1 cellular context compared by ENCODE assay signal in genomic region chr2:85400951-85401805, GRCh38.
TF ChIP-seq lines count a peak whose summit lies in the region.

No MANE protein-coding gene starts in this region.

TF ChIP-seq in GM12878, 131 proteins besides CTCF, POLR2A, EP300 and RAD21:
- TF ChIP-seq NBN (IDR thresholded peaks at IDR 0.05): no peak
- TF ChIP-seq HDAC2 (IDR thresholded peaks at IDR 0.05): no peak
- TF ChIP-seq BMI1 (IDR thresholded peaks at IDR 0.05; ENCODE audit: borderline replicate concordance): no peak
- TF ChIP-seq ZBTB4 (CRISPR knock-in tag; IDR thresholded peaks at IDR 0.05): no peak
- TF ChIP-seq, protein P1, sequence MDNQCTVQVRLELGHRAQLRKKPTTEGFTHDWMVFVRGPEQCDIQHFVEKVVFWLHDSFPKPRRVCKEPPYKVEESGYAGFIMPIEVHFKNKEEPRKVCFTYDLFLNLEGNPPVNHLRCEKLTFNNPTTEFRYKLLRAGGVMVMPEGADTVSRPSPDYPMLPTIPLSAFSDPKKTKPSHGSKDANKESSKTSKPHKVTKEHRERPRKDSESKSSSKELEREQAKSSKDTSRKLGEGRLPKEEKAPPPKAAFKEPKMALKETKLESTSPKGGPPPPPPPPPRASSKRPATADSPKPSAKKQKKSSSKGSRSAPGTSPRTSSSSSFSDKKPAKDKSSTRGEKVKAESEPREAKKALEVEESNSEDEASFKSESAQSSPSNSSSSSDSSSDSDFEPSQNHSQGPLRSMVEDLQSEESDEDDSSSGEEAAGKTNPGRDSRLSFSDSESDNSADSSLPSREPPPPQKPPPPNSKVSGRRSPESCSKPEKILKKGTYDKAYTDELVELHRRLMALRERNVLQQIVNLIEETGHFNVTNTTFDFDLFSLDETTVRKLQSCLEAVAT (IDR thresholded peaks at IDR 0.05): no peak
- TF ChIP-seq, protein P2, sequence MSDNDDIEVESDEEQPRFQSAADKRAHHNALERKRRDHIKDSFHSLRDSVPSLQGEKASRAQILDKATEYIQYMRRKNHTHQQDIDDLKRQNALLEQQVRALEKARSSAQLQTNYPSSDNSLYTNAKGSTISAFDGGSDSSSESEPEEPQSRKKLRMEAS (IDR thresholded peaks at IDR 0.05; ENCODE audit: low read depth, low read length): no peak
- no peak for TF ChIP-seq TCF12 (IDR thresholded peaks at IDR 0.05; ENCODE audit: low read depth, low read length)
- TF ChIP-seq NR2F1 (conservative IDR thresholded peaks at IDR 0.05): no peak
- no peak for TF ChIP-seq ZNF207 (IDR thresholded peaks at IDR 0.05; ENCODE audit: borderline replicate concordance)
- TF ChIP-seq CBX3 (IDR thresholded peaks at IDR 0.05; ENCODE audit: borderline replicate concordance, low read depth): no peak
- TF ChIP-seq, protein P3, sequence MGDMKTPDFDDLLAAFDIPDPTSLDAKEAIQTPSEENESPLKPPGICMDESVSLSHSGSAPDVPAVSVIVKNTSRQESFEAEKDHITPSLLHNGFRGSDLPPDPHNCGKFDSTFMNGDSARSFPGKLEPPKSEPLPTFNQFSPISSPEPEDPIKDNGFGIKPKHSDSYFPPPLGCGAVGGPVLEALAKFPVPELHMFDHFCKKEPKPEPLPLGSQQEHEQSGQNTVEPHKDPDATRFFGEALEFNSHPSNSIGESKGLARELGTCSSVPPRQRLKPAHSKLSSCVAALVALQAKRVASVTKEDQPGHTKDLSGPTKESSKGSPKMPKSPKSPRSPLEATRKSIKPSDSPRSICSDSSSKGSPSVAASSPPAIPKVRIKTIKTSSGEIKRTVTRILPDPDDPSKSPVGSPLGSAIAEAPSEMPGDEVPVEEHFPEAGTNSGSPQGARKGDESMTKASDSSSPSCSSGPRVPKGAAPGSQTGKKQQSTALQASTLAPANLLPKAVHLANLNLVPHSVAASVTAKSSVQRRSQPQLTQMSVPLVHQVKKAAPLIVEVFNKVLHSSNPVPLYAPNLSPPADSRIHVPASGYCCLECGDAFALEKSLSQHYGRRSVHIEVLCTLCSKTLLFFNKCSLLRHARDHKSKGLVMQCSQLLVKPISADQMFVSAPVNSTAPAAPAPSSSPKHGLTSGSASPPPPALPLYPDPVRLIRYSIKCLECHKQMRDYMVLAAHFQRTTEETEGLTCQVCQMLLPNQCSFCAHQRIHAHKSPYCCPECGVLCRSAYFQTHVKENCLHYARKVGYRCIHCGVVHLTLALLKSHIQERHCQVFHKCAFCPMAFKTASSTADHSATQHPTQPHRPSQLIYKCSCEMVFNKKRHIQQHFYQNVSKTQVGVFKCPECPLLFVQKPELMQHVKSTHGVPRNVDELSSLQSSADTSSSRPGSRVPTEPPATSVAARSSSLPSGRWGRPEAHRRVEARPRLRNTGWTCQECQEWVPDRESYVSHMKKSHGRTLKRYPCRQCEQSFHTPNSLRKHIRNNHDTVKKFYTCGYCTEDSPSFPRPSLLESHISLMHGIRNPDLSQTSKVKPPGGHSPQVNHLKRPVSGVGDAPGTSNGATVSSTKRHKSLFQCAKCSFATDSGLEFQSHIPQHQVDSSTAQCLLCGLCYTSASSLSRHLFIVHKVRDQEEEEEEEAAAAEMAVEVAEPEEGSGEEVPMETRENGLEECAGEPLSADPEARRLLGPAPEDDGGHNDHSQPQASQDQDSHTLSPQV (IDR thresholded peaks at IDR 0.05): no peak
- TF ChIP-seq CHD2 (IDR thresholded peaks at IDR 0.05; ENCODE audit: borderline replicate concordance, low read depth, low read length): no peak
- no peak for TF ChIP-seq ESRRA (IDR thresholded peaks at IDR 0.05; ENCODE audit: low read length)
- TF ChIP-seq SREBF2 (IDR thresholded peaks at IDR 0.05; ENCODE audit: low read length): no peak
- no peak for TF ChIP-seq CEBPZ (IDR thresholded peaks at IDR 0.05; ENCODE audit: low read depth, low read length)
- TF ChIP-seq BRCA1 (IDR thresholded peaks at IDR 0.05; ENCODE audit: low read depth, low read length): no peak
- TF ChIP-seq, protein P4, sequence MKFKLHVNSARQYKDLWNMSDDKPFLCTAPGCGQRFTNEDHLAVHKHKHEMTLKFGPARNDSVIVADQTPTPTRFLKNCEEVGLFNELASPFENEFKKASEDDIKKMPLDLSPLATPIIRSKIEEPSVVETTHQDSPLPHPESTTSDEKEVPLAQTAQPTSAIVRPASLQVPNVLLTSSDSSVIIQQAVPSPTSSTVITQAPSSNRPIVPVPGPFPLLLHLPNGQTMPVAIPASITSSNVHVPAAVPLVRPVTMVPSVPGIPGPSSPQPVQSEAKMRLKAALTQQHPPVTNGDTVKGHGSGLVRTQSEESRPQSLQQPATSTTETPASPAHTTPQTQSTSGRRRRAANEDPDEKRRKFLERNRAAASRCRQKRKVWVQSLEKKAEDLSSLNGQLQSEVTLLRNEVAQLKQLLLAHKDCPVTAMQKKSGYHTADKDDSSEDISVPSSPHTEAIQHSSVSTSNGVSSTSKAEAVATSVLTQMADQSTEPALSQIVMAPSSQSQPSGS (IDR thresholded peaks at IDR 0.05; ENCODE audit: low read length): no peak
- no peak for TF ChIP-seq NRF1 (conservative IDR thresholded peaks at IDR 0.05; ENCODE audit: low read depth, low read length)
- no peak for TF ChIP-seq PAX8 (IDR thresholded peaks at IDR 0.05)
- no peak for TF ChIP-seq IRF4 (IDR thresholded peaks at IDR 0.05; ENCODE audit: low read depth, low read length)
